Comparison of ENCODE assay signal across 27 cellular contexts in genomic region chr3:158460929-158461328, GRCh38.
DNase-seq lines count a peak whose midpoint lies in the region; ATAC-seq and TF ChIP-seq lines count a peak whose summit lies in the region.
"Had no signal": no experiment of that assay in that cellular context is flagged by ENCODE, and none has a peak within 500 bp of the region (broad histone marks: within the 10 kb centered on the region; RNA-seq: fewer than 3 reads in every experiment).

No MANE protein-coding gene starts in this region.

- H3K4me3 ChIP-seq in mammary epithelial cell (replicated peaks in 1 of 3; ENCODE audit: insufficient read depth in 1 of 3, low read depth in 2 of 3, low read length in 3 of 3) = no peak overlapping the region
- no peak overlapping the region for H3K4me3 ChIP-seq in breast epithelium
- peak overlapping the region; percentile 16; the same call in 1 of the 2 replicates for H3K4me3 ChIP-seq in SK-N-MC
- H3K4me3 ChIP-seq in fibroblast of mammary gland (ENCODE audit: control insufficient read depth, low read depth, low read length) = no peak overlapping the region
- H3K4me3 ChIP-seq: GM12878, heart right ventricle, Peyer's patch, tibial nerve had no signal

- H3K79me2 ChIP-seq in mammary epithelial cell (ENCODE audit: insufficient read depth, low read length) = no peaks in the 10 kb centered on the region

- H3K27ac ChIP-seq in mammary epithelial cell (ENCODE audit: insufficient read depth, low read depth, low read length) = no peak overlapping the region
- no peak overlapping the region for H3K27ac ChIP-seq in breast epithelium
- no peak overlapping the region for H3K27ac ChIP-seq in SK-N-MC
- H3K27ac ChIP-seq: heart right ventricle, Peyer's patch, tibial nerve had no signal

- peaks cover under 1% of the 10 kb centered on the region for H3K36me3 ChIP-seq in mammary epithelial cell (ENCODE audit: insufficient read depth, low read length)
- no peaks in the 10 kb centered on the region for H3K36me3 ChIP-seq in breast epithelium
- no peaks in the 10 kb centered on the region for H3K36me3 ChIP-seq in SK-N-MC (ENCODE audit: insufficient read depth, low read length)
- H3K36me3 ChIP-seq: BE2C, heart right ventricle, Peyer's patch, tibial nerve had no signal

- H3K4me2 ChIP-seq in mammary epithelial cell (ENCODE audit: insufficient read depth, low read depth, low read length) = peak overlapping the region; percentile 25

- BruUV-seq in mammary epithelial cell (replicated peaks; lab: Mats Ljungman, UMichigan) = no TSS peak

- TF ChIP-seq CTCF in mammary epithelial cell (conservative IDR thresholded peaks at IDR 0.05 in 1 of 2, IDR thresholded peaks at IDR 0.05 in 1 of 2; ENCODE audit: extremely low read depth in 1 of 2, insufficient read depth in 1 of 2, low read depth in 1 of 2, low read length in 2 of 2) (no peak), breast epithelium (IDR thresholded peaks at IDR 0.05) (no peak), fibroblast of mammary gland (conservative IDR thresholded peaks at IDR 0.05; ENCODE audit: control insufficient read depth, insufficient read depth, low read depth, low read length) (no peak)

- H2AFZ ChIP-seq in mammary epithelial cell (ENCODE audit: low read depth, low read length) = no peak overlapping the region

- no peaks in the 10 kb centered on the region for H3K9me3 ChIP-seq in mammary epithelial cell (replicated peaks; ENCODE audit: insufficient read depth, low read length)
- no peaks in the 10 kb centered on the region for H3K9me3 ChIP-seq in breast epithelium
- no peaks in the 10 kb centered on the region for H3K9me3 ChIP-seq in SK-N-MC (ENCODE audit: low read depth, low read length)
- H3K9me3 ChIP-seq: BE2C, heart right ventricle, Peyer's patch, tibial nerve had no signal

- TF ChIP-seq POLR2A in breast epithelium (IDR thresholded peaks at IDR 0.05) = no peak

- peak; percentile 51 for DNase-seq in mammary epithelial cell
- DNase-seq in breast epithelium (ENCODE audit: low spot score in 2 of 2) = no peak
- DNase-seq in SK-N-MC (ENCODE audit: low read depth, low spot score) = no peak
- peak; percentile 10 for DNase-seq in fibroblast of mammary gland (ENCODE audit: low read depth)
- DNase-seq in NCI-H2196 (lab: John Stamatoyannopoulos, UW; ENCODE audit: unreplicated experiment) = no peak
- no peak for DNase-seq in left lobe of liver (ENCODE audit: low spot score)
- DNase-seq in T-helper 9 cell = no peak
- DNase-seq in globus pallidus (ENCODE audit: low spot score) = no peak
- DNase-seq: activated CD4-positive, alpha-beta memory T cell treated with anti-CD3 and anti-CD28 coated beads for 36 hours; activated CD4-positive, CD25-positive, alpha-beta regulatory T cell treated with anti-CD3 and anti-CD28 coated beads, Interleukin-2, amount 50 U/mL, for 72 hours; activated naive CD4-positive, alpha-beta T cell treated with Interleukin-2 at 50 U/mL for 16 hours; BE2C; DMS153; foreskin fibroblast; H9; heart right ventricle; NCI-H2029; NCI-H2227 treated with DMSO at 0.1 percent for 48 hours; NCI-H526; NK-92 treated with Interleukin-12 subunit alpha and Interleukin-12 subunit beta, amount 100 ng/mL, for 24 hours; Peyer's patch; SHP77; stimulated activated CD4-positive, alpha-beta T cell treated with anti-CD3 and anti-CD28 coated beads, Interleukin-4, amount 100 ng/mL, for 4 hours; T-helper 1 cell had no signal

- H4K20me1 ChIP-seq in mammary epithelial cell (ENCODE audit: insufficient read depth, low read length) = no peaks in the 10 kb centered on the region

- CTCF ChIA-PET in mammary epithelial cell (lab: Charles Lee; ENCODE audit: low non-redundant PET) = no interaction called here

- in situ Hi-C loops in mammary epithelial cell (cut with MboI; ENCODE audit: low sequenced_read_pairs in 2 of 2) = no loop called here

- 6% methylated on average over 1 of the region's 1 CpG for WGBS in mammary epithelial cell (ENCODE audit: low coverage, missing lambda C conversion rate)

- H3K4me1 ChIP-seq in mammary epithelial cell (ENCODE audit: insufficient read depth, low read length) = peaks cover 7% of the 10 kb centered on the region
- no peaks in the 10 kb centered on the region for H3K4me1 ChIP-seq in breast epithelium
- H3K4me1 ChIP-seq: Peyer's patch, tibial nerve had no signal

- dilution Hi-C loops in mammary epithelial cell (cut with HindIII; ENCODE audit: low sequenced_read_pairs) = no loop called here

- no peak overlapping the region for H3K9ac ChIP-seq in mammary epithelial cell (ENCODE audit: insufficient read depth, low read length)
- no peak overlapping the region for H3K9ac ChIP-seq in SK-N-MC (ENCODE audit: insufficient read length)

- ATAC-seq in left lobe of liver = no peak
- ATAC-seq: GM12878; heart right ventricle; natural killer cell treated with Interleukin-12 subunit alpha and Interleukin-12 subunit beta and Interleukin-15 and Interleukin-18, amount 100 ng/mL, for 72 hours had no signal

- H3K27me3 ChIP-seq in mammary epithelial cell (ENCODE audit: insufficient read depth, low read length) (no peaks in the 10 kb centered on the region), breast epithelium (no peaks in the 10 kb centered on the region)
- H3K27me3 ChIP-seq: BE2C, heart right ventricle, Peyer's patch, tibial nerve had no signal

- intact Hi-C loops in mammary epithelial cell (cut with micrococcal nuclease) = no loop called here
- intact Hi-C loops in breast epithelium (cut with DNase I; ENCODE audit: low total_unique reads) = no loop called here

Comparison
In these comparisons a context has a peak if more than half of its experiments do, and no peak if none do; other contexts are left out.
1. DNase-seq: peak in mammary epithelial cell (single experiment) and fibroblast of mammary gland (single experiment); none in breast epithelium (0 of 2), SK-N-MC (single experiment), NCI-H2196 (single experiment), left lobe of liver (single experiment), T-helper 9 cell (single experiment) and globus pallidus (single experiment).